In the genomic region with DNA sequence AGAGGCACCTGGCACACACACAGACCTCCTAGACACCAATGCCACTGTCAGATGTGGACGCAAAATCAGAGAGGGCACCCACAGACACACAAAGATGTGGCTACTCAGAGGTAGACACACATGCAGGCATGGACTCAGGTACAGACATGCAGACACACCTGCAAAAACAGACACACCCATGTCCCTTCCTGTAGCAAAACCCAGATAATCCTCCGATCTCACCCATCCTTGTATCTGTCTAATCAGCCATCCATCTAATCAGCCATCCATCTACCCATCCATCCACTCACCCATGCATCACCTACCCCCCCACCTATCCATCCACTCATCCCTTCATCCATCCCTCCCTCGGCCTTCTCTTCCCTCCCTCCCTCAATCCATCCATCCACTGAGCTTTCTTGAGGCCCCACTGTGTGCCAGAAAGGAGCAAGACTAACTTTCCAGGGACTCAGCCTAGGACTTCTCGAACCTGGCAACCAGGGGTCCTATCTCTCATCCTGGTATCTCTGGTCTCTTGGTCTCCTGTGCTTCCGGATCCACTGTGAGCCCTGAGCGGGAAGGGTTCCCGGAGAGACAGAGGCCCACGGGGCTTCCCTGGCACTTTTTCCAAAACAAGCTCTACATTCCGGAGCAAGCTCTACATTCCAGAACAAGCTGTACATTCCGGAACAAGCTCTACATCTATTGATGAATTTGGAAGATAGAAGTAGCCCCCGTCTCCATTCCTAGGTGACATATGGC, we compare ENCODE assay signal across 1 cellular context.
TF ChIP-seq lines count a peak whose summit lies in the region.

No MANE protein-coding gene starts in this region.

TF ChIP-seq in H1, 55 proteins besides CTCF, POLR2A, EP300 and RAD21:
- TF ChIP-seq SIRT6 (IDR thresholded peaks at IDR 0.05; ENCODE audit: low read length) (no peak), RXRA (IDR thresholded peaks at IDR 0.05; ENCODE audit: insufficient read depth, low read depth, low read length) (no peak)
